Comparison of ENCODE assay signal across 11 cellular contexts in the genomic region with DNA sequence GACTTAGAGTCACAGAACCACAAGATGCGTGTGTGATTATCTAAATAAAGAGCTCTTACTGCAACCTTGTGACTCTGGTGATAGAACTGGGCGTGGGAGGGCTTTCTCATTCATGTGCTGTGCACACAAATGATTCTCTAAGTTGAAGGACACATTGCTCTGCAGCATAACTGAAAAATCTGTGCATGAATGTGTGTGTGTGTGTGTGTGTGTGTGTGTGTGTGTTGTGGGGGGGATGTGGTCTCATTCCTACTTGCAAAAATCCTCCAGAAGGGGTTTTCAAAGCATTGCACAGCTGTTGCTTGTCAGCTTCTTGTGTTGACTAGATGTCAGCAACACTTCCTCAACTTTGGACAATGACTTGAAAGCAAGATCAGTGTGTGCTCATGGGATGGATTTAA. TPM values are rescaled to one million over a fixed set of nuclear protein-coding genes. Genes with fewer than 3 reads are reported as not detected.
DNase-seq lines count a peak whose midpoint lies in the region; ATAC-seq and TF ChIP-seq lines count a peak whose summit lies in the region.
"Had no signal": no experiment of that assay in that cellular context is flagged by ENCODE, and none has a peak within 500 bp of the region (broad histone marks: within the 10 kb centered on the region; RNA-seq: fewer than 3 reads in every experiment).

No MANE protein-coding gene starts in this region.

- H3K4me1 Mint-ChIP-seq in brain (peaks cover 86% of the 10 kb centered on the region), naive B cell (peaks cover 79 to 96% (median 89%) of the 10 kb centered on the region in 3 donors)

- ATAC-seq in GM18502 (IDR thresholded peaks at IDR 0.05; ENCODE audit: poor library complexity, unreplicated experiment), result peak; percentile 35
- ATAC-seq in HG03354 (IDR thresholded peaks at IDR 0.05; ENCODE audit: poor library complexity, severe bottlenecking, unreplicated experiment), result peak; percentile 33
- peak in 1 of 2 donors; percentile 5 for ATAC-seq in naive B cell (ENCODE audit: low read depth in 2 of 2)
- no peak for ATAC-seq in HG02840 (IDR thresholded peaks at IDR 0.05; ENCODE audit: low FRiP score, unreplicated experiment)
- ATAC-seq: HCT116; stimulated activated naive CD8-positive, alpha-beta T cell treated with anti-CD3 and anti-CD28 coated beads, Interleukin-15, Interleukin-2, amounts not matched to agents 100 U/mL and 50 U/mL, for 24 hours had no signal

- H3K36me3 Mint-ChIP-seq in brain, result peaks cover 5% of the 10 kb centered on the region
- no peaks in the 10 kb centered on the region for H3K36me3 Mint-ChIP-seq in naive B cell

- TF ChIP-seq CTCF in brain (conservative IDR thresholded peaks at IDR 0.05), result no peak

- DNase-seq in naive B cell (no peak), GDM1 (lab: John Stamatoyannopoulos, UW) (no peak), SHP77 treated with DMSO at 0.1 percent for 48 hours (lab: John Stamatoyannopoulos, UW) (no peak), GOT3 (lab: John Stamatoyannopoulos, UW) (no peak)
- DNase-seq: cortex of kidney; stimulated activated naive CD8-positive, alpha-beta T cell treated with anti-CD3 and anti-CD28 coated beads, Interleukin-15, Interleukin-2, amounts not matched to agents 100 U/mL and 50 U/mL, for 24 hours had no signal

- no peaks in the 10 kb centered on the region for H3K27me3 Mint-ChIP-seq in brain
- no peaks in the 10 kb centered on the region for H3K27me3 Mint-ChIP-seq in naive B cell

- H3K9me3 Mint-ChIP-seq in brain (peaks cover 0 to 3% (median 0%) of the 10 kb centered on the region in 5 experiments), naive B cell (no peaks in the 10 kb centered on the region)

- peak overlapping the region in 3 of 5 experiments; percentile 12 to 39 (median 15) for H3K4me3 Mint-ChIP-seq in brain
- H3K4me3 Mint-ChIP-seq in naive B cell, result peak overlapping the region in 3 of 8 donors; percentile 9 to 63 (median 17)

- peak overlapping the region in 4 of 5 experiments; percentile 27 to 81 (median 52) for H3K27ac Mint-ChIP-seq in brain
- H3K27ac Mint-ChIP-seq in naive B cell, result peak overlapping the region in 5 of 6 donors; percentile 3 to 82 (median 43)

RNA-seq across cellular contexts. Expression of a gene that starts 22.4 kb away (rescaled TPM):
- polyA plus RNA-seq in brain (ENCODE audit: insufficient read depth, low read depth, low replicate concordance) (2.8 TPM), naive B cell (ENCODE audit: low read depth in 6 of 6) (10 to 100 TPM in 3 of 6 donors, 1 to 10 TPM in 3; 6.9 to 14.0 (median 9.8) TPM)
